ENCODE assay signal across 8 cellular contexts in the genomic region with DNA sequence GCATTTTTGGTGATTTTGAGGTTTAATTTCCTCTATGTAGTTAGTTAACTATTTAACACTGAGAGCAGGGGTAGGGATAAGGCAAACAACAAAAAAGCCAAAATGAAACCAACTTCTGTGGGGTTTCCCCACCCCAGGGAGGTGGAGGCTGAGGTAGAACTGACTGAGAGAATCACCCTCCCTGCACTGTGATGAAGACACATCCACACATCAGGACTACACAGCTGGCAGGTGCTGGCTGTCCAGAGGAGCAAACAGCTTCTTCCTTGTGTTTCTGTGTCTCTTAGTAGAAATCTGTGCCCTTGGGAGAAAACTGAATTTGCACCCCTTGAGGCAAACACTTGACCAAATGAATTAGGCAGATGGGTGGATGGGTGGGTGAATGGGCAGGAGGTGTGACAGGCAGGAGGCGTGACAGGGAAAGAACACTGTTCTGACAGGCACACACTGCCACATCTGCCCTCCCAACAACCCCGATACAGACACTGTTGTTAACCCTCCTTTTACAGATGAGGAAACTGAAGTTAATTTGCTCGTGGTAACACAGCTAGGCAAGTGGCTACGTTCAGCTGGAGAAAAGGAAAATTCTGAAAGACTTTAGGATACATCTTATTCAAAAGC.
A peak's percentile ranks its signal among the peaks of the same experiment; 100 is the strongest.
DNase-seq lines count a peak whose midpoint lies in the region; ATAC-seq, FAIRE-seq and TF ChIP-seq lines count a peak whose summit lies in the region.

No MANE protein-coding gene starts in this region.

- no peaks in the 10 kb centered on the region for H3K9me3 ChIP-seq in HepG2 (ENCODE audit: low read length)
- no peaks in the 10 kb centered on the region for H3K9me3 ChIP-seq in psoas muscle

- no peaks in the 10 kb centered on the region for H3K79me2 ChIP-seq in HepG2 (ENCODE audit: insufficient read depth, low read length)

- no peak overlapping the region for H2AFZ ChIP-seq in HepG2 (ENCODE audit: low read length)

- peaks cover 48% of the 10 kb centered on the region for H3K4me1 Mint-ChIP-seq in T-helper 1 cell treated with Interleukin-12 subunit alpha and Interleukin-12 subunit beta and Interleukin-4 antibody, amounts not matched to agents 30 μg/mL and 1 μg/mL, for 36 hours (ENCODE audit: low read depth)

- no peak for FAIRE-seq in HepG2 (lab: Jason Lieb, UNC)

- no TSS peak for BruUV-seq in HepG2 (replicated peaks; lab: Mats Ljungman, UMichigan)

- ATAC-seq in GM18861 (IDR thresholded peaks at IDR 0.05; ENCODE audit: unreplicated experiment) (peak; percentile 39), HG02798 (IDR thresholded peaks at IDR 0.05; ENCODE audit: poor library complexity, unreplicated experiment) (peak; percentile 65), HepG2 (peak; percentile 26; the same call in 1 of the 3 replicates), psoas muscle (no peak)

- H3K4me1 ChIP-seq in HepG2 (ENCODE audit: insufficient read depth, low read length) (peaks cover 26% of the 10 kb centered on the region), psoas muscle (no peaks in the 10 kb centered on the region)

- H3K4me3 Mint-ChIP-seq in T-helper 1 cell treated with Interleukin-12 subunit alpha and Interleukin-12 subunit beta and Interleukin-4 antibody, amounts not matched to agents 30 μg/mL and 1 μg/mL, for 36 hours = peak overlapping the region; percentile 68

- CTCF ChIA-PET in HepG2 (lab: Yijun Ruan, JAX; ENCODE audit: low intra/inter-chr PET ratio, low total read pairs) = no interaction called here

- intact Hi-C loops in HepG2 (cut with micrococcal nuclease; ENCODE audit: unreplicated experiment) (no loop called here), psoas muscle (cut with DNase I) (no loop called here)

- TF ChIP-seq POLR2A in HepG2 (IDR thresholded peaks at IDR 0.05; ENCODE audit: insufficient read depth in 1 of 2, low read depth in 2 of 2, low read length in 2 of 2) = no peak

- peaks cover 4% of the 10 kb centered on the region for H3K9me3 Mint-ChIP-seq in T-helper 1 cell treated with Interleukin-12 subunit alpha and Interleukin-12 subunit beta and Interleukin-4 antibody, amounts not matched to agents 30 μg/mL and 1 μg/mL, for 36 hours

- H3K36me3 Mint-ChIP-seq in T-helper 1 cell treated with Interleukin-12 subunit alpha and Interleukin-12 subunit beta and Interleukin-4 antibody, amounts not matched to agents 30 μg/mL and 1 μg/mL, for 36 hours (ENCODE audit: low read depth) = peaks cover 11% of the 10 kb centered on the region

- H3K4me3 ChIP-seq in HepG2 (replicated peaks in 1 of 3; ENCODE audit: insufficient read depth in 1 of 3, low read depth in 2 of 3, low read length in 3 of 3) = no peak overlapping the region
- H3K4me3 ChIP-seq in psoas muscle = no peak overlapping the region

- H4K20me1 ChIP-seq in HepG2 (ENCODE audit: insufficient read depth, low read length) = no peaks in the 10 kb centered on the region

- in situ Hi-C loops in HepG2 (cut with HindIII; ENCODE audit: extremely low pct_ligation_motif_present, low pct_unique_long_range_greater_than_20kb) = no loop called here

- no peaks in the 10 kb centered on the region for H3K36me3 ChIP-seq in HepG2 (replicated peaks in 1 of 2; ENCODE audit: control insufficient read depth in 1 of 2, insufficient read depth in 2 of 2, low read length in 2 of 2)
- H3K36me3 ChIP-seq in psoas muscle (ENCODE audit: insufficient read depth in 1 of 2, low read depth in 1 of 2) = no peaks in the 10 kb centered on the region

- peak overlapping the region; percentile 86 for H3K27ac Mint-ChIP-seq in T-helper 1 cell treated with Interleukin-12 subunit alpha and Interleukin-12 subunit beta and Interleukin-4 antibody, amounts not matched to agents 30 μg/mL and 1 μg/mL, for 36 hours

- H3K9ac ChIP-seq in HepG2 (ENCODE audit: insufficient read depth, low read depth, low read length) = no peak overlapping the region

- TF ChIP-seq RAD21 in HepG2 (CRISPR knock-in tag; IDR thresholded peaks at IDR 0.05) = no peak

- H3K27me3 Mint-ChIP-seq in T-helper 1 cell treated with Interleukin-12 subunit alpha and Interleukin-12 subunit beta and Interleukin-4 antibody, amounts not matched to agents 30 μg/mL and 1 μg/mL, for 36 hours (ENCODE audit: low read depth) = peaks cover 24% of the 10 kb centered on the region

- TF ChIP-seq EP300 in HepG2 (IDR thresholded peaks at IDR 0.05; ENCODE audit: low read depth in 2 of 2, low read length in 2 of 2) (no peak), HepG2 (CRISPR knock-in tag; IDR thresholded peaks at IDR 0.05; ENCODE audit: borderline replicate concordance) (no peak)

- DNase-seq in HepG2 (ENCODE audit: low spot score) (no peak), psoas muscle (no peak), NCI-H226 (no peak), COLO668 (lab: John Stamatoyannopoulos, UW; ENCODE audit: unreplicated experiment) (no peak), ureter (ENCODE audit: low spot score) (no peak)

- H3K27ac ChIP-seq in HepG2 (ENCODE audit: extremely low read length, insufficient read depth, low read length) (no peak overlapping the region), psoas muscle (no peak overlapping the region)

- WGBS in HepG2 (ENCODE audit: low lambda C conversion rate) = 36% methylated on average over 4 of the region's 4 CpGs
- WGBS in psoas muscle, 3 donors = 88 to 93% (median 91%) methylated on average over 4 of the region's 4 CpGs

- no peak overlapping the region for H3K4me2 ChIP-seq in HepG2 (ENCODE audit: low read depth, low read length)

- TF ChIP-seq CTCF in HepG2 (CRISPR knock-in tag; IDR thresholded peaks at IDR 0.05) = no peak
- TF ChIP-seq CTCF in psoas muscle (IDR thresholded peaks at IDR 0.05) = no peak

- POLR2A ChIA-PET in HepG2 (lab: Yijun Ruan, JAX) = no interaction called here

- H3K27me3 ChIP-seq in HepG2 (ENCODE audit: control insufficient read depth in 1 of 2, insufficient read depth in 2 of 2, low read length in 2 of 2) (peaks cover 0 to 47% of the 10 kb centered on the region in 2 experiments; a peak in 3 of 5 replicates), psoas muscle (ENCODE audit: insufficient read depth in 3 of 3, low read length in 2 of 3) (no peaks in the 10 kb centered on the region)

TF ChIP-seq in HepG2, 621 proteins besides CTCF, POLR2A, EP300 and RAD21:
- TF ChIP-seq, protein P1, sequence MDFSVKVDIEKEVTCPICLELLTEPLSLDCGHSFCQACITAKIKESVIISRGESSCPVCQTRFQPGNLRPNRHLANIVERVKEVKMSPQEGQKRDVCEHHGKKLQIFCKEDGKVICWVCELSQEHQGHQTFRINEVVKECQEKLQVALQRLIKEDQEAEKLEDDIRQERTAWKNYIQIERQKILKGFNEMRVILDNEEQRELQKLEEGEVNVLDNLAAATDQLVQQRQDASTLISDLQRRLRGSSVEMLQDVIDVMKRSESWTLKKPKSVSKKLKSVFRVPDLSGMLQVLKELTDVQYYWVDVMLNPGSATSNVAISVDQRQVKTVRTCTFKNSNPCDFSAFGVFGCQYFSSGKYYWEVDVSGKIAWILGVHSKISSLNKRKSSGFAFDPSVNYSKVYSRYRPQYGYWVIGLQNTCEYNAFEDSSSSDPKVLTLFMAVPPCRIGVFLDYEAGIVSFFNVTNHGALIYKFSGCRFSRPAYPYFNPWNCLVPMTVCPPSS (IDR thresholded peaks at IDR 0.05) = no peak
- TF ChIP-seq ZNF878 (CRISPR knock-in tag; IDR thresholded peaks at IDR 0.05) (no peak), ZFP36L2 (CRISPR knock-in tag; IDR thresholded peaks at IDR 0.05) (no peak), ZNF24 (IDR thresholded peaks at IDR 0.05) (no peak), FOXK1 (CRISPR knock-in tag; IDR thresholded peaks at IDR 0.05; ENCODE audit: borderline replicate concordance, low read depth) (no peak), ZNF44 (CRISPR knock-in tag; IDR thresholded peaks at IDR 0.05) (no peak), YY1 (IDR thresholded peaks at IDR 0.05; ENCODE audit: insufficient read depth, insufficient replicate concordance, low read depth, low read length) (no peak), ZNF616 (CRISPR knock-in tag; IDR thresholded peaks at IDR 0.05; ENCODE audit: low read depth) (no peak), KDM3A (CRISPR knock-in tag; IDR thresholded peaks at IDR 0.05; ENCODE audit: low read depth) (no peak), GABPA (IDR thresholded peaks at IDR 0.05; ENCODE audit: low read depth, low read length) (no peak), GABPA (CRISPR knock-in tag; IDR thresholded peaks at IDR 0.05; ENCODE audit: low read depth) (no peak)
- TF ChIP-seq, protein P2, sequence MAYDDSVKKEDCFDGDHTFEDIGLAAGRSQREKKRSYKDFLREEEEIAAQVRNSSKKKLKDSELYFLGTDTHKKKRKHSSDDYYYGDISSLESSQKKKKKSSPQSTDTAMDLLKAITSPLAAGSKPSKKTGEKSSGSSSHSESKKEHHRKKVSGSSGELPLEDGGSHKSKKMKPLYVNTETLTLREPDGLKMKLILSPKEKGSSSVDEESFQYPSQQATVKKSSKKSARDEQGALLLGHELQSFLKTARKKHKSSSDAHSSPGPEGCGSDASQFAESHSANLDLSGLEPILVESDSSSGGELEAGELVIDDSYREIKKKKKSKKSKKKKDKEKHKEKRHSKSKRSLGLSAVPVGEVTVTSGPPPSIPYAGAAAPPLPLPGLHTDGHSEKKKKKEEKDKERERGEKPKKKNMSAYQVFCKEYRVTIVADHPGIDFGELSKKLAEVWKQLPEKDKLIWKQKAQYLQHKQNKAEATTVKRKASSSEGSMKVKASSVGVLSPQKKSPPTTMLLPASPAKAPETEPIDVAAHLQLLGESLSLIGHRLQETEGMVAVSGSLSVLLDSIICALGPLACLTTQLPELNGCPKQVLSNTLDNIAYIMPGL (CRISPR knock-in tag; IDR thresholded peaks at IDR 0.05; ENCODE audit: borderline replicate concordance in 1 of 2, low read depth in 1 of 2) = no peak
TF ChIP-seq in HepG2: peak in this region for 0.

Comparison
In these comparisons a context has a peak if more than half of its experiments do, and no peak if none do; other contexts are left out.
1. ATAC-seq: peak in GM18861 (single experiment), HG02798 (single experiment) and HepG2 (single experiment); none in psoas muscle (0 of 4).